Comparison of ENCODE assay signal across 9 cellular contexts in genomic region chr16:22813946-22814325, GRCh38. TPM values are rescaled to one million over a fixed set of nuclear protein-coding genes. Genes with fewer than 3 reads are reported as not detected.
A peak's percentile ranks its signal among the peaks of the same experiment; 100 is the strongest.
DNase-seq lines count a peak whose midpoint lies in the region; ATAC-seq and TF ChIP-seq lines count a peak whose summit lies in the region.
"Had no signal": no experiment of that assay in that cellular context is flagged by ENCODE, and none has a peak within 500 bp of the region (broad histone marks: within the 10 kb centered on the region; RNA-seq: fewer than 3 reads in every experiment).

HS3ST2 (plus strand) TSS chr16:22814162; CDS start chr16:22814611, 449 bp downstream.

- 0% methylated on average over 2 of the region's 49 CpGs for WGBS in mammary epithelial cell (ENCODE audit: low coverage, missing lambda C conversion rate)
- WGBS in tibial nerve, 2 donors: 1 to 5% methylated on average over 16 to 32 of the region's 49 CpGs

- H3K79me2 ChIP-seq in mammary epithelial cell (ENCODE audit: insufficient read depth, low read length): peaks cover 45% of the 10 kb centered on the region

- TF ChIP-seq EP300 in tibial nerve (IDR thresholded peaks at IDR 0.05): no peak

- H3K27me3 ChIP-seq in mammary epithelial cell (ENCODE audit: insufficient read depth, low read length) (no peaks in the 10 kb centered on the region), tibial nerve (peaks cover 0 to 39% of the 10 kb centered on the region in 2 donors)

- H3K4me2 ChIP-seq in mammary epithelial cell (ENCODE audit: insufficient read depth, low read depth, low read length): peak within 1 kb of the TSS; percentile 100

- no peak for TF ChIP-seq POLR2A in tibial nerve (IDR thresholded peaks at IDR 0.05)

- peak within 1 kb of the TSS; percentile 80 for H3K9ac ChIP-seq in mammary epithelial cell (ENCODE audit: insufficient read depth, low read length)

- TF ChIP-seq CTCF in mammary epithelial cell (conservative IDR thresholded peaks at IDR 0.05 in 1 of 2, IDR thresholded peaks at IDR 0.05 in 1 of 2; ENCODE audit: extremely low read depth in 1 of 2, insufficient read depth in 1 of 2, low read depth in 1 of 2, low read length in 2 of 2): peak; percentile 16 to 57
- no peak for TF ChIP-seq CTCF in tibial nerve (IDR thresholded peaks at IDR 0.05)

- H2AFZ ChIP-seq in mammary epithelial cell (ENCODE audit: low read depth, low read length): peak within 1 kb of the TSS; percentile 93

- H3K4me3 ChIP-seq in mammary epithelial cell (replicated peaks in 1 of 3; ENCODE audit: insufficient read depth in 1 of 3, low read depth in 2 of 3, low read length in 3 of 3): peak within 1 kb of the TSS; percentile 61 to 76 (median 76)
- H3K4me3 ChIP-seq in tibial nerve: peak within 1 kb of the TSS; percentile 15 to 46 (median 18)

- BruUV-seq in mammary epithelial cell (replicated peaks; lab: Mats Ljungman, UMichigan): no TSS peak

- intact Hi-C loops in mammary epithelial cell (cut with micrococcal nuclease): loop anchor here (1.0 to 10.0 kb wide), 5 partner anchors 25 to 258 kb away; no protein-coding TSS in a partner anchor

- dilution Hi-C loops in mammary epithelial cell (cut with HindIII; ENCODE audit: low sequenced_read_pairs): no loop called here

- H3K27ac ChIP-seq in mammary epithelial cell (ENCODE audit: insufficient read depth, low read depth, low read length) (peak within 1 kb of the TSS; percentile 82), tibial nerve (no peak within 1 kb of the TSS)

- no peak for ATAC-seq in HG02852 (IDR thresholded peaks at IDR 0.05; ENCODE audit: unreplicated experiment)
- no peak for ATAC-seq in HG02970 (IDR thresholded peaks at IDR 0.05; ENCODE audit: low FRiP score, unreplicated experiment)

- in situ Hi-C loops in mammary epithelial cell (cut with MboI; ENCODE audit: low sequenced_read_pairs in 2 of 2): no loop called here

- H3K4me1 ChIP-seq in mammary epithelial cell (ENCODE audit: insufficient read depth, low read length) (peaks cover 34% of the 10 kb centered on the region), tibial nerve (peaks cover 0 to 20% (median 6%) of the 10 kb centered on the region in 4 donors)

- CTCF ChIA-PET in mammary epithelial cell (lab: Charles Lee; ENCODE audit: low non-redundant PET): no interaction called here

- peak; percentile 14 for DNase-seq in activated CD4-positive, alpha-beta T cell treated with anti-CD3 and anti-CD28 coated beads for 48 hours
- no peak for DNase-seq in activated CD4-positive, alpha-beta T cell treated with anti-CD3 and anti-CD28 coated beads, Interleukin-2, amount 50 U/mL, for 4 hours
- peak; percentile 82 for DNase-seq in mammary epithelial cell
- peak; percentile 53 for DNase-seq in kidney tubule cell (ENCODE audit: low spot score)
- DNase-seq in tibial nerve (ENCODE audit: low spot score in 2 of 2): no peak
- DNase-seq in NCI-H146 (lab: John Stamatoyannopoulos, UW): no peak

- no peaks in the 10 kb centered on the region for H4K20me1 ChIP-seq in mammary epithelial cell (ENCODE audit: insufficient read depth, low read length)

- H3K9me3 ChIP-seq in mammary epithelial cell (replicated peaks; ENCODE audit: insufficient read depth, low read length) (no peaks in the 10 kb centered on the region), tibial nerve (no peaks in the 10 kb centered on the region)

- H3K36me3 ChIP-seq in mammary epithelial cell (ENCODE audit: insufficient read depth, low read length) (peaks cover 4% of the 10 kb centered on the region), tibial nerve (no peaks in the 10 kb centered on the region)

RNA-seq across cellular contexts. Expression of gene HS3ST2, which starts in this region (rescaled TPM):
- total RNA-seq in mammary epithelial cell (10 to 100 TPM; 10.8 to 46.1 TPM), tibial nerve (1 to 10 TPM in 3 of 4 donors, under 1 TPM in 1; 0.87 to 3.0 (median 2.3) TPM)
- polyA plus RNA-seq in mammary epithelial cell: 21.5 TPM
- polyA minus RNA-seq in mammary epithelial cell: 47.4 TPM
- total RNA-seq: CD4-positive, CD25-positive, alpha-beta regulatory T cell had no signal
- polyA plus RNA-seq: CD4-positive, CD25-positive, alpha-beta regulatory T cell had no signal

Comparison
In these comparisons a context has a peak if more than half of its experiments do, and no peak if none do; other contexts are left out.
1. DNase-seq: peak in activated CD4-positive, alpha-beta T cell treated with anti-CD3 and anti-CD28 coated beads for 48 hours (single experiment), mammary epithelial cell (single experiment) and kidney tubule cell (single experiment); none in activated CD4-positive, alpha-beta T cell treated with anti-CD3 and anti-CD28 coated beads, Interleukin-2, amount 50 U/mL, for 4 hours (0 of 2), tibial nerve (0 of 2) and NCI-H146 (single experiment).
2. CTCF ChIP-seq: peak in mammary epithelial cell (2 of 2); none in tibial nerve (0 of 5).